ENCODE assay signal across 21 cellular contexts in genomic region chr7:151761256-151761655, GRCh38.
DNase-seq lines count a peak whose midpoint lies in the region; FAIRE-seq and TF ChIP-seq lines count a peak whose summit lies in the region.
"Had no signal": no experiment of that assay in that cellular context is flagged by ENCODE, and none has a peak within 500 bp of the region (broad histone marks: within the 10 kb centered on the region; RNA-seq: fewer than 3 reads in every experiment).

No MANE protein-coding gene starts in this region.

- no peaks in the 10 kb centered on the region for H3K9me2 ChIP-seq in Karpas-422 (replicated peaks; ENCODE audit: insufficient read depth, low read length)

- H3K23ac ChIP-seq in mesendoderm (ENCODE audit: low read length), result no peak overlapping the region

- H3K27ac Mint-ChIP-seq in CD14-positive monocyte, result peak overlapping the region; percentile 62 to 87 (median 84)
- H3K27ac Mint-ChIP-seq: activated CD4-positive, alpha-beta T cell treated with anti-CD3 and anti-CD28 coated beads, Interleukin-2, amount 10 ng/mL, durations not matched to agents 7 days and 5 days; T-helper 1 cell treated with Interleukin-12 subunit alpha and Interleukin-12 subunit beta and Interleukin-4 antibody, amounts not matched to agents 30 μg/mL and 1 μg/mL, for 36 hours had no signal

- H3K4ac ChIP-seq in mesendoderm (ENCODE audit: low read depth, low read length), result no peak overlapping the region

- no peak overlapping the region for H2BK15ac ChIP-seq in mesendoderm (replicated peaks; ENCODE audit: low read depth)

- intact Hi-C loops in CD14-positive monocyte (cut with micrococcal nuclease), result loop anchor here (5.0 to 10.0 kb wide), 2 partner anchors 116 to 394 kb away; no protein-coding TSS in a partner anchor

- H3K9ac ChIP-seq in Karpas-422 (ENCODE audit: low read length), result no peak overlapping the region
- H3K9ac ChIP-seq in mesendoderm (ENCODE audit: low read length), result no peak overlapping the region

- peak; percentile 77 for DNase-seq in CD14-positive monocyte (ENCODE audit: low spot score)
- peak; percentile 44 for DNase-seq in Karpas-422
- DNase-seq in bronchial epithelial cell (ENCODE audit: low read depth), result peak; percentile 66
- peak; percentile 50 for DNase-seq in mesendoderm
- DNase-seq in iPS-NIHi11 (ENCODE audit: low spot score), result no peak
- DNase-seq in GM20000 (ENCODE audit: low spot score), result no peak
- no peak for DNase-seq in GM19239 (ENCODE audit: insufficient read length, low spot score)
- DNase-seq in RCC 7860 (ENCODE audit: low spot score), result no peak
- DNase-seq: activated CD4-positive, alpha-beta T cell treated with anti-CD3 and anti-CD28 coated beads, Interleukin-2, amount 10 ng/mL, durations not matched to agents 7 days and 5 days; activated CD8-positive, alpha-beta memory T cell treated with anti-CD3 and anti-CD28 coated beads, Interleukin-2, amount 50 U/mL, for 4 hours; activated effector memory CD4-positive, alpha-beta T cell treated with anti-CD3 and anti-CD28 coated beads, Interleukin-2, amount 50 U/mL, for 16 hours; effector CD8-positive, alpha-beta T cell; EL; immature natural killer cell; lower lobe of right lung; NCI-H1694 treated with DMSO at 0.1 percent for 48 hours; right cardiac atrium; SHP77 treated with DMSO at 0.1 percent for 48 hours; stimulated activated CD4-positive, alpha-beta T cell treated with anti-CD3 and anti-CD28 coated beads, Interleukin-15, amount 100 ng/mL, for 24 hours had no signal

- H3K9me3 Mint-ChIP-seq in CD14-positive monocyte, result peaks cover 9 to 14% (median 12%) of the 10 kb centered on the region in 7 donors
- H3K9me3 Mint-ChIP-seq: central memory CD8-positive, alpha-beta T cell; immature natural killer cell had no signal

- H3K4me2 ChIP-seq in Karpas-422 (ENCODE audit: low read depth, low read length, poor library complexity, severe bottlenecking) (no peak overlapping the region), mesendoderm (ENCODE audit: low read length) (no peak overlapping the region)

- no peak overlapping the region for H4K5ac ChIP-seq in mesendoderm (ENCODE audit: low read length)

- H3K4me1 ChIP-seq in Karpas-422 (ENCODE audit: low read length) (peaks cover 13% of the 10 kb centered on the region), mesendoderm (ENCODE audit: control insufficient read depth, low read depth, low read length) (no peaks in the 10 kb centered on the region)

- H3K9me3 ChIP-seq in Karpas-422 (ENCODE audit: low read length), result no peaks in the 10 kb centered on the region
- H3K9me3 ChIP-seq: lower lobe of right lung had no signal

- no peak overlapping the region for H2BK5ac ChIP-seq in mesendoderm (ENCODE audit: low read length)

- no peaks in the 10 kb centered on the region for H4K20me1 ChIP-seq in Karpas-422 (ENCODE audit: insufficient read depth, low read depth, low read length)

- H2AFZ ChIP-seq in Karpas-422 (ENCODE audit: low read length), result no peak overlapping the region

- no peak overlapping the region for H2AK5ac ChIP-seq in mesendoderm (ENCODE audit: low read length)

- H3K27me3 ChIP-seq in Karpas-422 (ENCODE audit: low read length) (no peaks in the 10 kb centered on the region; the same call in 1 of the 2 replicates), bronchial epithelial cell (ENCODE audit: control insufficient read depth, insufficient read depth, low read length) (peaks cover 4% of the 10 kb centered on the region), mesendoderm (ENCODE audit: insufficient read depth, low read length, poor library complexity) (no peaks in the 10 kb centered on the region)

- H3K36me3 ChIP-seq in Karpas-422 (ENCODE audit: insufficient read depth, low read length), result no peaks in the 10 kb centered on the region
- H3K36me3 ChIP-seq in bronchial epithelial cell (ENCODE audit: control insufficient read depth, insufficient read depth, low read length), result no peaks in the 10 kb centered on the region
- no peaks in the 10 kb centered on the region for H3K36me3 ChIP-seq in mesendoderm (ENCODE audit: control insufficient read depth, insufficient read depth, low read length)
- H3K36me3 ChIP-seq: lower lobe of right lung had no signal

- no peak overlapping the region for H3K4me3 Mint-ChIP-seq in CD14-positive monocyte
- H3K4me3 Mint-ChIP-seq: activated CD4-positive, alpha-beta T cell treated with anti-CD3 and anti-CD28 coated beads, Interleukin-2, amount 10 ng/mL, durations not matched to agents 7 days and 5 days; central memory CD8-positive, alpha-beta T cell; immature natural killer cell; T-helper 1 cell treated with Interleukin-12 subunit alpha and Interleukin-12 subunit beta and Interleukin-4 antibody, amounts not matched to agents 30 μg/mL and 1 μg/mL, for 36 hours had no signal

- WGBS in mesendoderm (ENCODE audit: extremely low coverage, insufficient coverage, low lambda C conversion rate), result no CpG with 5 or more reads among the region's 3 CpGs

- H3K4me1 Mint-ChIP-seq in CD14-positive monocyte, result peaks cover 43% of the 10 kb centered on the region

- no peak overlapping the region for H3K56ac ChIP-seq in mesendoderm (ENCODE audit: low read length)

- H2BK120ac ChIP-seq in mesendoderm (ENCODE audit: low read depth, low read length), result no peak overlapping the region

- H3K4me3 ChIP-seq in Karpas-422 (ENCODE audit: low read length) (no peak overlapping the region), bronchial epithelial cell (ENCODE audit: low read depth, low read length) (no peak overlapping the region), mesendoderm (ENCODE audit: low read length) (no peak overlapping the region)
- H3K4me3 ChIP-seq: lower lobe of right lung had no signal

- peak; percentile 82 for FAIRE-seq in bronchial epithelial cell (lab: Jason Lieb, UNC)
- no peak for FAIRE-seq in GM19239 (lab: Jason Lieb, UNC)
- no peak for FAIRE-seq in RCC 7860 (lab: Jason Lieb, UNC)

- no peaks in the 10 kb centered on the region for H3K79me2 ChIP-seq in Karpas-422 (ENCODE audit: low read length)
- H3K79me2 ChIP-seq in mesendoderm (ENCODE audit: control insufficient read depth, insufficient read depth, low read length), result no peaks in the 10 kb centered on the region

- H3K27me3 Mint-ChIP-seq in CD14-positive monocyte (ENCODE audit: low read depth in 3 of 3), result peaks cover 0 to 5% (median 0%) of the 10 kb centered on the region in 3 donors
- H3K27me3 Mint-ChIP-seq: activated CD4-positive, alpha-beta T cell treated with anti-CD3 and anti-CD28 coated beads, Interleukin-2, amount 10 ng/mL, durations not matched to agents 7 days and 5 days; central memory CD8-positive, alpha-beta T cell had no signal

- H3K18ac ChIP-seq in mesendoderm (ENCODE audit: low read length), result no peak overlapping the region

- H3K27ac ChIP-seq in Karpas-422 (ENCODE audit: low read length) (no peak overlapping the region), mesendoderm (ENCODE audit: low read depth, low read length) (no peak overlapping the region)
- H3K27ac ChIP-seq: lower lobe of right lung had no signal

- no peak overlapping the region for H4K8ac ChIP-seq in mesendoderm (ENCODE audit: low read depth, low read length)

- H3K36me3 Mint-ChIP-seq in CD14-positive monocyte, result peaks cover 63 to 70% of the 10 kb centered on the region in 2 donors

- H3K79me1 ChIP-seq in mesendoderm (ENCODE audit: low read length), result no peaks in the 10 kb centered on the region

- TF ChIP-seq CTCF in CD14-positive monocyte (IDR thresholded peaks at IDR 0.05), result no peak
- TF ChIP-seq CTCF in bronchial epithelial cell (IDR thresholded peaks at IDR 0.05; ENCODE audit: insufficient read depth, low read length, severe bottlenecking), result no peak
- no peak for TF ChIP-seq CTCF in GM20000 (IDR thresholded peaks at IDR 0.05; ENCODE audit: extremely low read depth, missing control alignments)

Comparison
In these comparisons a context has a peak if more than half of its experiments do, and no peak if none do; other contexts are left out.
1. DNase-seq: peak in CD14-positive monocyte (single experiment), Karpas-422 (single experiment), bronchial epithelial cell (single experiment) and mesendoderm (single experiment); none in iPS-NIHi11 (single experiment), GM20000 (single experiment), GM19239 (single experiment) and RCC 7860 (single experiment).